In genomic region chr20:20755227-20755626, GRCh38 we compare ENCODE assay signal across 13 cellular contexts.
"Had no signal": no experiment of that assay in that cellular context is flagged by ENCODE, and none has a peak within 500 bp of the region (broad histone marks: within the 10 kb centered on the region; RNA-seq: fewer than 3 reads in every experiment).

No MANE protein-coding gene starts in this region.

- ATAC-seq: natural killer cell treated with Interleukin-12 subunit alpha and Interleukin-12 subunit beta and Interleukin-15 and Interleukin-18, amount 100 ng/mL, for 72 hours; sciatic nerve had no signal

- H3K9me3 Mint-ChIP-seq: activated T-helper 1 cell treated with anti-CD3 and anti-CD28 coated beads, Interleukin-12 subunit alpha, Interleukin-12 subunit beta, Interleukin-2, Interleukin-4 antibody, amounts not matched to agents 30 ng/mL and 10 ng/mL and 1 ng/mL, durations not matched to agents 14 hours and 24 hours and 36 hours; natural killer cell treated with Interleukin-12 subunit alpha and Interleukin-12 subunit beta and Interleukin-15 and Interleukin-18, amount 100 ng/mL, for 72 hours had no signal

- DNase-seq: activated CD4-positive, alpha-beta T cell treated with anti-CD3 and anti-CD28 coated beads, Interleukin-2, amount 10 ng/mL, durations not matched to agents 24 days and 14 days; activated naive CD4-positive, alpha-beta T cell; hypothalamus; occipital lobe; psoas muscle; spleen; stimulated activated CD4-positive, alpha-beta T cell treated with anti-CD3 and anti-CD28 coated beads, Interleukin-2, amount 100 ng/mL, for 24 hours; stimulated activated naive CD4-positive, alpha-beta T cell; substantia nigra; trophoblast cell had no signal

- H3K27ac Mint-ChIP-seq: activated CD4-positive, alpha-beta T cell treated with anti-CD3 and anti-CD28 coated beads, Interleukin-2, amount 10 ng/mL, durations not matched to agents 24 days and 14 days; activated T-helper 1 cell treated with anti-CD3 and anti-CD28 coated beads, Interleukin-12 subunit alpha, Interleukin-12 subunit beta, Interleukin-2, Interleukin-4 antibody, amounts not matched to agents 30 ng/mL and 10 ng/mL and 1 ng/mL, durations not matched to agents 14 hours and 24 hours and 36 hours; natural killer cell treated with Interleukin-12 subunit alpha and Interleukin-12 subunit beta and Interleukin-15 and Interleukin-18, amount 100 ng/mL, for 72 hours had no signal

- H3K36me3 Mint-ChIP-seq: natural killer cell treated with Interleukin-12 subunit alpha and Interleukin-12 subunit beta and Interleukin-15 and Interleukin-18, amount 100 ng/mL, for 72 hours had no signal

- H3K4me3 Mint-ChIP-seq: activated CD4-positive, alpha-beta T cell treated with anti-CD3 and anti-CD28 coated beads, Interleukin-2, amount 10 ng/mL, durations not matched to agents 24 days and 14 days; activated T-helper 1 cell treated with anti-CD3 and anti-CD28 coated beads, Interleukin-12 subunit alpha, Interleukin-12 subunit beta, Interleukin-2, Interleukin-4 antibody, amounts not matched to agents 30 ng/mL and 10 ng/mL and 1 ng/mL, durations not matched to agents 14 hours and 24 hours and 36 hours; natural killer cell treated with Interleukin-12 subunit alpha and Interleukin-12 subunit beta and Interleukin-15 and Interleukin-18, amount 100 ng/mL, for 72 hours had no signal
